ENCODE assay signal across 20 cellular contexts in the genomic region with DNA sequence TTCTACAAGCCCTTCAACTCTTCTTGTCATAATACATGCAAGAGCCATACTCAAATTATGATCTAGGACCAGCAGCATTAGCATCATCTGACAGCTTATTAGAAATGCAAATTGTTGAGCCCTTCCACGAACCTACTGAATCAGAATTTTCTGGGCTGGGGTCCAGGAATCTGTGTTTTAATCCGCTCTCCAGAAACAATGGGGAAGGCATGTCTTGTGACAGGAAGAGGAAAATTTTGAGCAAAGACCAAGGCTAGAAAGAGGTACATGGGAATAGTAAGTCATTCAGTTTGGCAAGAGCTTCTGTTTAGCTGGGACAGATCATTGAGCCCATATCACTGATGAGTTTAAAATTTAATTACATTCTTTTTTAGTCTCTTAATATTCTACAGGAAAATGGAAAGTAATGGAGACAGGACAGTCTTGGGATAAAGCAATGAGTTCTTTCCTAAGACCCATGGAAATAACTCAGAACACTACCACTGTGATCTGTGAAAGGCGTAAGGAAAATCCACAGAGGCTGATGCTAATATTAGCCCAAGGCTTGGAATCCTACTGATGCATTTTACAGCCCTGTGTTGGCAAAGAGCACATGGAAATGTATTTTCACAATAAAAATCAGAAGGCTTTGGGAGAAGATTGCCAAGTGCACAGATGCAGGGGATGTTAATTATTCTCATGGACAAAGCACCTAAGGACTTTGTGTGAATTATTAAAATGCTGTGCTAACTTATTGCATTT.
A peak's percentile ranks its signal among the peaks of the same experiment; 100 is the strongest.
DNase-seq lines count a peak whose midpoint lies in the region; ATAC-seq and TF ChIP-seq lines count a peak whose summit lies in the region.
"Had no signal": no experiment of that assay in that cellular context is flagged by ENCODE, and none has a peak within 500 bp of the region (broad histone marks: within the 10 kb centered on the region; RNA-seq: fewer than 3 reads in every experiment).

No MANE protein-coding gene starts in this region.

- DNase-seq in NCI-H1092 treated with DMSO at 0.1 percent for 48 hours (lab: John Stamatoyannopoulos, UW) (peak; percentile 4), NCI-H1092 (lab: John Stamatoyannopoulos, UW) (no peak), mesenchymal stem cell (no peak)
- DNase-seq in effector CD4-positive, alpha-beta T cell = no peak
- DNase-seq: 8988T, DMS153, H9, IMR-90, Kasumi-1, NCI-H1417 treated with DMSO at 0.1 percent for 48 hours, NCI-H2081 treated with DMSO at 0.1 percent for 48 hours, NCI-H2227 treated with DMSO at 0.1 percent for 48 hours, NCI-H748 treated with DMSO at 0.1 percent for 48 hours had no signal

- H3K4me3 ChIP-seq in mesenchymal stem cell (ENCODE audit: insufficient read depth in 1 of 2, low read depth in 1 of 2, low read length in 2 of 2) = no peak overlapping the region
- H3K4me3 ChIP-seq: BLaER1 treated with 17β-estradiol and CSF1 and Interleukin-3, amounts not matched to agents 10 nM and 100 nM had no signal

- no peak overlapping the region for H3K27ac ChIP-seq in mesenchymal stem cell (ENCODE audit: low read length, poor library complexity, severe bottlenecking)
- H3K27ac ChIP-seq: BLaER1 treated with 17β-estradiol and CSF1 and Interleukin-3, amounts not matched to agents 10 nM and 100 nM had no signal

- peaks cover 0 to 13% (median 2%) of the 10 kb centered on the region in 5 experiments for H3K9me3 Mint-ChIP-seq in brain

- H3K4ac ChIP-seq in mesenchymal stem cell (ENCODE audit: low read depth in 1 of 2, low read length in 2 of 2) = no peak overlapping the region

- no peak overlapping the region for H3K23ac ChIP-seq in mesenchymal stem cell (ENCODE audit: low read length in 2 of 2)

- H3K27ac Mint-ChIP-seq in brain = peak overlapping the region in 4 of 5 experiments; percentile 88 to 96 (median 94)
- H3K27ac Mint-ChIP-seq: H9 had no signal

- H3K79me1 ChIP-seq in mesenchymal stem cell (replicated peaks; ENCODE audit: low read length, poor library complexity, severe bottlenecking) = no peaks in the 10 kb centered on the region

- no peak overlapping the region for H3K18ac ChIP-seq in mesenchymal stem cell (ENCODE audit: low read depth in 1 of 2, low read length in 2 of 2)

- H2BK5ac ChIP-seq in mesenchymal stem cell (ENCODE audit: low read depth, low read length, poor library complexity, severe bottlenecking) = no peak overlapping the region

- H3K27me3 ChIP-seq in mesenchymal stem cell (ENCODE audit: control insufficient read depth in 1 of 2, insufficient read depth in 1 of 2, low read length in 2 of 2) = no peaks in the 10 kb centered on the region
- H3K27me3 ChIP-seq: BLaER1 treated with 17β-estradiol and CSF1 and Interleukin-3, amounts not matched to agents 10 nM and 100 nM had no signal

- no peak overlapping the region for H2AFZ ChIP-seq in mesenchymal stem cell (ENCODE audit: low read depth, low read length)

- H2BK15ac ChIP-seq in mesenchymal stem cell (ENCODE audit: low read depth, poor library complexity, severe bottlenecking) = no peak overlapping the region

- 69% methylated on average over 3 of the region's 3 CpGs for WGBS in mesenchymal stem cell

- no peaks in the 10 kb centered on the region for H3K27me3 Mint-ChIP-seq in brain

- H4K8ac ChIP-seq in mesenchymal stem cell (ENCODE audit: low read length) = no peak overlapping the region

- H3K14ac ChIP-seq in mesenchymal stem cell (ENCODE audit: low read length in 2 of 2) = no peak overlapping the region

- no peak overlapping the region for H2BK120ac ChIP-seq in mesenchymal stem cell (ENCODE audit: low read depth, low read length)

- H3K9me3 ChIP-seq in mesenchymal stem cell (ENCODE audit: control insufficient read depth, low read length) = no peaks in the 10 kb centered on the region
- H3K9me3 ChIP-seq: BLaER1 treated with 17β-estradiol and CSF1 and Interleukin-3, amounts not matched to agents 10 nM and 100 nM had no signal

- no peaks in the 10 kb centered on the region for H3K36me3 ChIP-seq in mesenchymal stem cell (ENCODE audit: control insufficient read depth in 1 of 2, insufficient read depth in 2 of 2, low read depth in 1 of 2, low read length in 2 of 2)
- H3K36me3 ChIP-seq: BLaER1 treated with 17β-estradiol and CSF1 and Interleukin-3, amounts not matched to agents 10 nM and 100 nM had no signal

- no peak overlapping the region for H4K91ac ChIP-seq in mesenchymal stem cell (ENCODE audit: low read length)

- peak overlapping the region; percentile 2 for H3K9ac ChIP-seq in mesenchymal stem cell (ENCODE audit: low read length)
- H3K9ac ChIP-seq: BLaER1 treated with 17β-estradiol and CSF1 and Interleukin-3, amounts not matched to agents 10 nM and 100 nM had no signal

- no peak overlapping the region for H2AK5ac ChIP-seq in mesenchymal stem cell (ENCODE audit: low read length, severe bottlenecking)

- H3K4me2 ChIP-seq in mesenchymal stem cell (ENCODE audit: low read length, poor library complexity, severe bottlenecking) = no peak overlapping the region
- H3K4me2 ChIP-seq: BLaER1 treated with 17β-estradiol and CSF1 and Interleukin-3, amounts not matched to agents 10 nM and 100 nM had no signal

- ATAC-seq in HG02973 (IDR thresholded peaks at IDR 0.05; ENCODE audit: unreplicated experiment) (no peak), GM21717 (IDR thresholded peaks at IDR 0.05; ENCODE audit: unreplicated experiment) (no peak), HG03565 (IDR thresholded peaks at IDR 0.05; ENCODE audit: unreplicated experiment) (no peak)
- ATAC-seq: Panc1, Right ventricle myocardium inferior had no signal

- peaks cover 34% of the 10 kb centered on the region for H3K4me1 Mint-ChIP-seq in brain
- H3K4me1 Mint-ChIP-seq: H9 had no signal

- H3K4me3 Mint-ChIP-seq in brain = peak overlapping the region in 4 of 5 experiments; percentile 2 to 67 (median 30)
- H3K4me3 Mint-ChIP-seq: H9 had no signal

- H3K4me1 ChIP-seq in mesenchymal stem cell (ENCODE audit: control insufficient read depth, insufficient read depth, low read depth, low read length) = no peaks in the 10 kb centered on the region

- H3K36me3 Mint-ChIP-seq in brain = no peaks in the 10 kb centered on the region

- TF ChIP-seq CTCF in brain (conservative IDR thresholded peaks at IDR 0.05) = no peak

- no peak overlapping the region for H2BK12ac ChIP-seq in mesenchymal stem cell (ENCODE audit: low read length in 2 of 2)
